Comparison of ENCODE assay signal across 8 cellular contexts in genomic region chr6:144284474-144284752, GRCh38. TPM values are rescaled to one million over a fixed set of nuclear protein-coding genes. Genes with fewer than 3 reads are reported as not detected.
DNase-seq lines count a peak whose midpoint lies in the region; ATAC-seq and TF ChIP-seq lines count a peak whose summit lies in the region.

No MANE protein-coding gene starts in this region.

- no peak overlapping the region for H2BK15ac ChIP-seq in mesenchymal stem cell (ENCODE audit: low read depth, poor library complexity, severe bottlenecking)

- TF ChIP-seq CTCF in heart right ventricle (IDR thresholded peaks at IDR 0.05) (no peak), brain microvascular endothelial cell (IDR thresholded peaks at IDR 0.05; ENCODE audit: low read depth, low read length, missing control alignments) (no peak), vagina (IDR thresholded peaks at IDR 0.05) (no peak)

- H2BK5ac ChIP-seq in mesenchymal stem cell (ENCODE audit: low read depth, low read length, poor library complexity, severe bottlenecking) = no peak overlapping the region

- H2AK5ac ChIP-seq in mesenchymal stem cell (ENCODE audit: low read length, severe bottlenecking) = no peak overlapping the region

- no peak overlapping the region for H2BK12ac ChIP-seq in mesenchymal stem cell (ENCODE audit: low read length in 2 of 2)

- no peaks in the 10 kb centered on the region for H3K27me3 ChIP-seq in heart right ventricle
- H3K27me3 ChIP-seq in brain microvascular endothelial cell (replicated peaks) = no peaks in the 10 kb centered on the region
- no peaks in the 10 kb centered on the region for H3K27me3 ChIP-seq in mesenchymal stem cell (ENCODE audit: control insufficient read depth in 1 of 2, insufficient read depth in 1 of 2, low read length in 2 of 2)
- H3K27me3 ChIP-seq in vagina = no peaks in the 10 kb centered on the region

- no peak overlapping the region for H3K23ac ChIP-seq in mesenchymal stem cell (ENCODE audit: low read length in 2 of 2)

- 1% methylated on average over 6 of the region's 6 CpGs for WGBS in heart right ventricle, 2 donors
- 0% methylated on average over 1 of the region's 6 CpGs for WGBS in mesenchymal stem cell

- H3K4me3 ChIP-seq in heart right ventricle = peak overlapping the region; percentile 67 to 96 (median 82)
- peak overlapping the region; percentile 85 for H3K4me3 ChIP-seq in brain microvascular endothelial cell (ENCODE audit: low read depth, low read length)
- H3K4me3 ChIP-seq in mesenchymal stem cell (ENCODE audit: insufficient read depth in 1 of 2, low read depth in 1 of 2, low read length in 2 of 2) = peak overlapping the region; percentile 85 to 95
- H3K4me3 ChIP-seq in vagina = peak overlapping the region; percentile 68 to 75

- DNase-seq in heart right ventricle = no peak
- no peak for DNase-seq in left ventricle myocardium superior
- DNase-seq in brain microvascular endothelial cell = no peak
- DNase-seq in mesenchymal stem cell = no peak
- no peak for DNase-seq in vagina (ENCODE audit: extremely low spot score in 2 of 2)
- no peak for DNase-seq in superior temporal gyrus (ENCODE audit: extremely low spot score)
- no peak for DNase-seq in iPS-NIHi7 (ENCODE audit: extremely low spot score)

- H4K91ac ChIP-seq in mesenchymal stem cell (ENCODE audit: low read length) = no peak overlapping the region

- in situ Hi-C loops in brain microvascular endothelial cell (cut with HindIII; ENCODE audit: low pct_ligation_motif_present, low sequenced_read_pairs) = loop anchor here (25.0 kb wide), 1 partner anchor 172 kb away; no protein-coding TSS in a partner anchor

- H2BK120ac ChIP-seq in mesenchymal stem cell (ENCODE audit: low read depth, low read length) = peak overlapping the region; percentile 97

- peaks cover 10% of the 10 kb centered on the region for H3K79me1 ChIP-seq in mesenchymal stem cell (replicated peaks; ENCODE audit: low read length, poor library complexity, severe bottlenecking)

- H2AFZ ChIP-seq in mesenchymal stem cell (ENCODE audit: low read depth, low read length) = peak overlapping the region; percentile 95

- TF ChIP-seq POLR2A in vagina (IDR thresholded peaks at IDR 0.05) = no peak

- H3K27ac ChIP-seq in heart right ventricle (peak overlapping the region; percentile 93 to 98 (median 96)), brain microvascular endothelial cell (peak overlapping the region; percentile 72), mesenchymal stem cell (ENCODE audit: low read length, poor library complexity, severe bottlenecking) (peak overlapping the region; percentile 67), vagina (peak overlapping the region; percentile 96)

- peak overlapping the region; percentile 87 for H3K9ac ChIP-seq in mesenchymal stem cell (ENCODE audit: low read length)

- H3K4me1 ChIP-seq in heart right ventricle = peaks cover 0 to 24% (median 18%) of the 10 kb centered on the region in 9 donors
- peaks cover 1% of the 10 kb centered on the region for H3K4me1 ChIP-seq in mesenchymal stem cell (ENCODE audit: control insufficient read depth, insufficient read depth, low read depth, low read length)
- H3K4me1 ChIP-seq in vagina = peaks cover 16% of the 10 kb centered on the region

- H3K9me3 ChIP-seq in heart right ventricle = no peaks in the 10 kb centered on the region
- H3K9me3 ChIP-seq in mesenchymal stem cell (ENCODE audit: control insufficient read depth, low read length) = no peaks in the 10 kb centered on the region
- H3K9me3 ChIP-seq in vagina = no peaks in the 10 kb centered on the region

- peak overlapping the region in 1 of 2 experiments; percentile 70 for H3K4ac ChIP-seq in mesenchymal stem cell (ENCODE audit: low read depth in 1 of 2, low read length in 2 of 2)

- no peak overlapping the region for H3K14ac ChIP-seq in mesenchymal stem cell (ENCODE audit: low read length in 2 of 2)

- no peak overlapping the region for H4K8ac ChIP-seq in mesenchymal stem cell (ENCODE audit: low read length)

- intact Hi-C loops in heart right ventricle (cut with DNase I) = loop anchor here in 9 of 10 donors (1.0 to 10.0 kb wide), 13 partner anchors 18 to 198 kb away; no protein-coding TSS in a partner anchor
- intact Hi-C loops in left ventricle myocardium superior (cut with micrococcal nuclease) = loop anchor here (10.0 kb wide), 1 partner anchor 140 kb away; no protein-coding TSS in a partner anchor
- intact Hi-C loops in vagina (cut with DNase I) = loop anchor here (10.0 kb wide), 1 partner anchor 200 kb away; no protein-coding TSS in a partner anchor

- no peak for ATAC-seq in heart right ventricle
- no peak for ATAC-seq in left ventricle myocardium superior
- no peak for ATAC-seq in HG03139 (IDR thresholded peaks at IDR 0.05; ENCODE audit: unreplicated experiment)

- H3K36me3 ChIP-seq in heart right ventricle (peaks cover 0 to 6% (median 0%) of the 10 kb centered on the region in 9 donors), brain microvascular endothelial cell (replicated peaks) (no peaks in the 10 kb centered on the region), mesenchymal stem cell (ENCODE audit: control insufficient read depth in 1 of 2, insufficient read depth in 2 of 2, low read depth in 1 of 2, low read length in 2 of 2) (no peaks in the 10 kb centered on the region), vagina (no peaks in the 10 kb centered on the region)

- no peak overlapping the region for H3K18ac ChIP-seq in mesenchymal stem cell (ENCODE audit: low read depth in 1 of 2, low read length in 2 of 2)

- peak overlapping the region; percentile 84 for H3K4me2 ChIP-seq in mesenchymal stem cell (ENCODE audit: low read length, poor library complexity, severe bottlenecking)

RNA-seq across cellular contexts. Expression of gene UTRN, which starts 0.7 kb away (rescaled TPM):
- total RNA-seq in heart right ventricle (100 to 1,000 TPM in 2 of 10 donors, 10 to 100 TPM in 8; 54.4 to 109 (median 85.5) TPM), left ventricle myocardium superior (72.0 TPM), vagina (160 TPM)
- polyA plus RNA-seq in heart right ventricle = 10 to 100 TPM; 11.4 to 23.2 TPM
- polyA plus RNA-seq in mesenchymal stem cell (2013, experiment 1 of 2) = 14.5 TPM
- 12.9 TPM for polyA plus RNA-seq in mesenchymal stem cell (2013, experiment 2 of 2)
